In the genomic region with DNA sequence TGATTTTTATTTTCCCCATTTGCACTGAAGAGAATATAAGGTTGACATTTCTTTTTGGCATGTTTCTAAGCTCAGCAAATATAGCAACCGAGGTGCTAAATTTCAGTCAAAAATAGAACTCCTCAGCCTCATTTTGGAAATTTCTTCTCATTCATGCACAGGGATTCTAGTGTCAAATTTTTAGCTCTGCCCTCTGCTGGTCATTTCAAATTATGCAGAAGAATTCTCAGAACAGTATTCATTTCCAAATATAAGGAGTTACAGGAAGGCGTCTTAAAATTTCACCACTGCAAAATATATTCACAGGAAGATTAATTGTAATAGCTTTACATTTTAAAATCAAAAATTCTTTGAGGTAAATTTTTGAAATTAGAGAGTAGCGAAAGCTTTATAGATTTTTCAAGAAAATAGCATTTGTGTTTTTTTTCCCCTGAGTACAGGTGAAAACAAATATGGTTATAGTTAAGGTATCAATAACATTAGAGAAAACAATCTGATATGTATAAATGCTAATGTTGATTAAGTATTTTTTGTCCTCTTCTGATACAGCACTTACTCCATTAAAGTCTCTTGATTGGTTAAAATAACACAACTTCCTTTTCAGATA, we compare ENCODE assay signal across 9 cellular contexts. TPM values are rescaled to one million over a fixed set of nuclear protein-coding genes. Genes with fewer than 3 reads are reported as not detected.
DNase-seq lines count a peak whose midpoint lies in the region; ATAC-seq, FAIRE-seq and TF ChIP-seq lines count a peak whose summit lies in the region.
"Had no signal": no experiment of that assay in that cellular context is flagged by ENCODE, and none has a peak within 500 bp of the region (broad histone marks: within the 10 kb centered on the region; RNA-seq: fewer than 3 reads in every experiment).

No MANE protein-coding gene starts in this region.

- no peak overlapping the region for H3K9ac ChIP-seq in keratinocyte (ENCODE audit: control insufficient read depth, extremely low read depth, insufficient read depth, low read length)

- H3K79me2 ChIP-seq in keratinocyte (ENCODE audit: control insufficient read depth, insufficient read depth, low read length), result no peaks in the 10 kb centered on the region

- H4K20me1 ChIP-seq in keratinocyte (ENCODE audit: control insufficient read depth, extremely low read depth, insufficient read depth, low read length), result no peaks in the 10 kb centered on the region

- peak; percentile 34; the same call in 1 of the 2 replicates for ATAC-seq in WTC11
- no peak for ATAC-seq in activated CD4-positive, CD25-positive, alpha-beta regulatory T cell treated with anti-CD3 and anti-CD28 coated beads, Interleukin-2, amount 50 U/mL, for 24 hours
- ATAC-seq: mucosa of descending colon had no signal

- CTCF ChIA-PET in BJ (lab: Yijun Ruan, JAX) (interaction anchor here (0.7 to 4.6 kb wide), 24 partner anchors 9 to 765 kb away, joined by 3 to 45 read pairs (median 5); a partner anchor contains a TSS), WTC11 (lab: Charles Lee) (interaction anchor here (0.8 to 2.4 kb wide), 14 partner anchors 9 to 197 kb away, joined by 3 to 10 read pairs (median 4); a partner anchor contains a TSS)

- no peak overlapping the region for H3K4me3 ChIP-seq in BJ (ENCODE audit: low read depth, low read length)
- H3K4me3 ChIP-seq in keratinocyte (ENCODE audit: control insufficient read depth in 2 of 3, extremely low read depth in 1 of 3, insufficient read depth in 2 of 3, low read depth in 1 of 3, low read length in 3 of 3), result no peak overlapping the region
- no peak overlapping the region for H3K4me3 ChIP-seq in spleen
- H3K4me3 ChIP-seq: mucosa of descending colon had no signal

- H3K9me3 ChIP-seq in keratinocyte (ENCODE audit: control insufficient read depth, low read depth, low read length) (no peaks in the 10 kb centered on the region), spleen (no peaks in the 10 kb centered on the region)
- H3K9me3 ChIP-seq: mucosa of descending colon had no signal

- TF ChIP-seq POLR2A in spleen (IDR thresholded peaks at IDR 0.05), result no peak

- FAIRE-seq in GM19239 (lab: Jason Lieb, UNC) (peak; percentile 11), keratinocyte (lab: Jason Lieb, UNC) (no peak)

- H3K36me3 ChIP-seq in BJ (ENCODE audit: control insufficient read depth, insufficient read depth, low read length) (peaks cover 5% of the 10 kb centered on the region), keratinocyte (ENCODE audit: control insufficient read depth in 2 of 2, extremely low read depth in 1 of 2, insufficient read depth in 2 of 2, low read length in 2 of 2) (no peaks in the 10 kb centered on the region), spleen (no peaks in the 10 kb centered on the region)

- no peak overlapping the region for H3K27ac Mint-ChIP-seq in WTC11

- no peaks in the 10 kb centered on the region for H3K9me1 ChIP-seq in keratinocyte (ENCODE audit: control insufficient read depth, extremely low read depth, insufficient read depth, low read length)

- TF ChIP-seq CTCF in BJ (IDR thresholded peaks at IDR 0.05; ENCODE audit: insufficient read depth, low read depth, low read length), result peak; percentile 65
- TF ChIP-seq CTCF in WTC11 (IDR thresholded peaks at IDR 0.05), result peak; percentile 54; the same call in 1 of the 2 replicates
- TF ChIP-seq CTCF in keratinocyte (optimal IDR thresholded peaks at IDR 0.05 in 1 of 3, IDR thresholded peaks at IDR 0.05 in 1 of 3, conservative IDR thresholded peaks at IDR 0.05 in 1 of 3; ENCODE audit: extremely low read depth in 1 of 3, insufficient read depth in 2 of 3, low read length in 3 of 3), result peak in 2 of 3 experiments; percentile 26 to 56
- peak in 5 of 11 experiments; percentile 23 to 69 (median 57) for TF ChIP-seq CTCF in spleen (IDR thresholded peaks at IDR 0.05 in 8 of 11, conservative IDR thresholded peaks at IDR 0.05 in 3 of 11)

- H3K4me3 Mint-ChIP-seq in WTC11, result no peak overlapping the region

- intact Hi-C loops in spleen (cut with DNase I; ENCODE audit: low total_unique reads), result no loop called here

- no peak overlapping the region for H3K4me2 ChIP-seq in keratinocyte (ENCODE audit: control insufficient read depth, extremely low read depth, insufficient read depth, low read depth, low read length)

- POLR2A ChIA-PET in BJ (lab: Charles Lee) (no interaction called here), WTC11 (lab: Charles Lee) (interaction anchor here (0.7 kb wide), 1 partner anchor 10 kb away, joined by 3 read pairs; no protein-coding TSS in a partner anchor)

- no peaks in the 10 kb centered on the region for H3K9me3 Mint-ChIP-seq in WTC11

- no peaks in the 10 kb centered on the region for H3K27me3 Mint-ChIP-seq in WTC11 (ENCODE audit: low read depth)

- H2AFZ ChIP-seq in keratinocyte (ENCODE audit: control insufficient read depth, low read length), result no peak overlapping the region

- H3K27ac ChIP-seq in keratinocyte (ENCODE audit: control insufficient read depth, insufficient read depth, low read length) (no peak overlapping the region), spleen (no peak overlapping the region)

- H3K4me1 ChIP-seq in keratinocyte (ENCODE audit: control insufficient read depth, extremely low read depth, insufficient read depth, low read length), result no peaks in the 10 kb centered on the region
- no peaks in the 10 kb centered on the region for H3K4me1 ChIP-seq in spleen

- H3K4me1 Mint-ChIP-seq in WTC11, result peaks cover 2% of the 10 kb centered on the region; the same call in 1 of the 2 replicates

- H3K36me3 Mint-ChIP-seq in WTC11, result no peaks in the 10 kb centered on the region

- WGBS in spleen, 5 donors, result 38 to 54% (median 44%) methylated on average over 3 of the region's 3 CpGs

- dilution Hi-C loops in keratinocyte (cut with MboI; ENCODE audit: extremely low pct_ligation_motif_present, low sequenced_read_pairs), result no loop called here

- DNase-seq in BJ (ENCODE audit: low read depth) (no peak), GM19239 (ENCODE audit: insufficient read length, low spot score) (no peak), NCI-H1092 treated with DMSO at 0.1 percent for 48 hours (lab: John Stamatoyannopoulos, UW) (peak; percentile 47), WTC11 (ENCODE audit: low spot score) (no peak), keratinocyte (ENCODE audit: low read depth, low spot score) (no peak), spleen (no peak), GOT3 (lab: John Stamatoyannopoulos, UW) (no peak)

- H3K27me3 ChIP-seq in BJ (ENCODE audit: control insufficient read depth, insufficient read depth, low read length), result no peaks in the 10 kb centered on the region
- H3K27me3 ChIP-seq in keratinocyte (ENCODE audit: control insufficient read depth, extremely low read depth, insufficient read depth, low read length), result no peaks in the 10 kb centered on the region
- H3K27me3 ChIP-seq in spleen (replicated peaks in 1 of 7), result no peaks in the 10 kb centered on the region

TF ChIP-seq in WTC11, 78 proteins besides CTCF, POLR2A, EP300 and RAD21 (continues in another document):
- TF ChIP-seq ZNF138 (CRISPR knock-in tag; conservative IDR thresholded peaks at IDR 0.05) (no peak), ZNF671 (CRISPR knock-in tag; IDR thresholded peaks at IDR 0.05) (no peak), EMX1 (CRISPR knock-in tag; IDR thresholded peaks at IDR 0.05) (no peak), IRF2 (CRISPR knock-in tag; IDR thresholded peaks at IDR 0.05; ENCODE audit: borderline replicate concordance, low read depth) (no peak), CBFB (CRISPR knock-in tag; IDR thresholded peaks at IDR 0.05; ENCODE audit: low read depth) (no peak), GABPB1 (CRISPR knock-in tag; IDR thresholded peaks at IDR 0.05) (no peak), MYBL2 (CRISPR knock-in tag; IDR thresholded peaks at IDR 0.05) (no peak)
- TF ChIP-seq, protein P1, sequence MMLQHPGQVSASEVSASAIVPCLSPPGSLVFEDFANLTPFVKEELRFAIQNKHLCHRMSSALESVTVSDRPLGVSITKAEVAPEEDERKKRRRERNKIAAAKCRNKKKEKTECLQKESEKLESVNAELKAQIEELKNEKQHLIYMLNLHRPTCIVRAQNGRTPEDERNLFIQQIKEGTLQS (CRISPR knock-in tag; conservative IDR thresholded peaks at IDR 0.05), result no peak
- TF ChIP-seq, protein P2, sequence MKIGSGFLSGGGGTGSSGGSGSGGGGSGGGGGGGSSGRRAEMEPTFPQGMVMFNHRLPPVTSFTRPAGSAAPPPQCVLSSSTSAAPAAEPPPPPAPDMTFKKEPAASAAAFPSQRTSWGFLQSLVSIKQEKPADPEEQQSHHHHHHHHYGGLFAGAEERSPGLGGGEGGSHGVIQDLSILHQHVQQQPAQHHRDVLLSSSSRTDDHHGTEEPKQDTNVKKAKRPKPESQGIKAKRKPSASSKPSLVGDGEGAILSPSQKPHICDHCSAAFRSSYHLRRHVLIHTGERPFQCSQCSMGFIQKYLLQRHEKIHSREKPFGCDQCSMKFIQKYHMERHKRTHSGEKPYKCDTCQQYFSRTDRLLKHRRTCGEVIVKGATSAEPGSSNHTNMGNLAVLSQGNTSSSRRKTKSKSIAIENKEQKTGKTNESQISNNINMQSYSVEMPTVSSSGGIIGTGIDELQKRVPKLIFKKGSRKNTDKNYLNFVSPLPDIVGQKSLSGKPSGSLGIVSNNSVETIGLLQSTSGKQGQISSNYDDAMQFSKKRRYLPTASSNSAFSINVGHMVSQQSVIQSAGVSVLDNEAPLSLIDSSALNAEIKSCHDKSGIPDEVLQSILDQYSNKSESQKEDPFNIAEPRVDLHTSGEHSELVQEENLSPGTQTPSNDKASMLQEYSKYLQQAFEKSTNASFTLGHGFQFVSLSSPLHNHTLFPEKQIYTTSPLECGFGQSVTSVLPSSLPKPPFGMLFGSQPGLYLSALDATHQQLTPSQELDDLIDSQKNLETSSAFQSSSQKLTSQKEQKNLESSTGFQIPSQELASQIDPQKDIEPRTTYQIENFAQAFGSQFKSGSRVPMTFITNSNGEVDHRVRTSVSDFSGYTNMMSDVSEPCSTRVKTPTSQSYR (CRISPR knock-in tag; IDR thresholded peaks at IDR 0.05), result no peak

RNA-seq across cellular contexts. Expression of a gene that starts 57.9 kb away (rescaled TPM):
- polyA plus RNA-seq in BJ (2011; rRNA removed) (14.6 and 29.1 TPM in 2 replicates), keratinocyte (not detected in 3 replicates), spleen (under 1 TPM; 0.04 to 0.24 (median 0.10) TPM)
- polyA minus RNA-seq in BJ (2011; rRNA and poly(A)+ RNA removed), result 24.8 and 31.3 TPM in 2 replicates
- total RNA-seq in WTC11 (2021) (1.5 to 2.1 TPM (median 1.8 TPM) in 3 replicates), spleen (under 1 TPM in 1 of 7 donors, not detected in 6; 0.13 TPM)
- not detected for polyA plus RNA-seq in keratinocyte (2011; ENCODE audit: low read depth)
- not detected in 2 replicates for polyA plus RNA-seq in keratinocyte (2011; cell fraction: cytosol; rRNA removed)
- polyA plus RNA-seq in keratinocyte (2011; cell fraction: nucleus; rRNA removed), result not detected in 2 replicates
- polyA plus RNA-seq in keratinocyte (2012; ENCODE audit: low replicate concordance), result not detected in 2 replicates
- not detected in 3 replicates for polyA minus RNA-seq in keratinocyte
- not detected for polyA minus RNA-seq in keratinocyte (2011; cell fraction: cytosol; rRNA and poly(A)+ RNA removed)
- not detected in 2 replicates for polyA minus RNA-seq in keratinocyte (2011; cell fraction: nucleus; rRNA and poly(A)+ RNA removed)

Comparison
In these comparisons a context has a peak if more than half of its experiments do, and no peak if none do; other contexts are left out.
1. RNA of a gene that starts 57.9 kb away (polyA plus RNA-seq): 14.6 to 29.1 TPM in BJ; 0.04 to 0.24 TPM in spleen and not detected in keratinocyte; every median in the first group is over 10 times any median in the second.